ENCODE assay signal across 6 cellular contexts in the genomic region with DNA sequence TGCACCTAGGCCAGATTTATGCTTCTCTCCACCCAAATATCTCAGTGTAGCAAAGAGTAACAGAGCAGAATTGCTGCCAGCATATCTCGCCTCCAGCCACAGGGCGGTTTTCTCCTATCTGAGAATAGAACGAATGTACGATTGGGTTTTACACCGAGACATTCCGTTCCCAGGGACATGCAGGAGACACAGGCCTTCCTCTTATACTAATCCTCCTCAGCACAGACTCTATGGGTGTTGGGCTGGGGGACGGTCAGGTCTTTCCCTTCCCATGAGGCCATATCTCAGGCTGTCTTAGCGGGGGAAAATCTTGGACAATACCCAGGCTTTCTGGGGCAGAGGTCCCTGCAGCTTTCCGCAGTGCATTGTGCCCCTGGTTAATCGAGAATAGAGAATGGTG. TPM values are rescaled to one million over a fixed set of nuclear protein-coding genes. Genes with fewer than 3 reads are reported as not detected.
"Had no signal": no experiment of that assay in that cellular context is flagged by ENCODE, and none has a peak within 500 bp of the region (broad histone marks: within the 10 kb centered on the region; RNA-seq: fewer than 3 reads in every experiment).

No MANE protein-coding gene starts in this region.

RNA-seq across cellular contexts. Expression of a gene that starts 14.9 kb away (rescaled TPM):
- total RNA-seq: activated CD4-positive, alpha-beta memory T cell treated with anti-CD3 and anti-CD28 coated beads, Interleukin-2, amount 10 ng/mL, durations not matched to agents 7 days and 5 days; activated CD8-positive, alpha-beta memory T cell treated with anti-CD3 and anti-CD28 coated beads for 36 hours; activated naive CD8-positive, alpha-beta T cell treated with anti-CD3 and anti-CD28 coated beads, Interleukin-2, amount 10 ng/mL, durations not matched to agents 7 days and 5 days; activated T-helper 2 cell treated with anti-CD3 and anti-CD28 coated beads, Interferon-gamma antibody, Interleukin-2, Interleukin-4, amounts not matched to agents 10 μg/mL and 5 μg/mL and 100 μg/mL, durations not matched to agents 14 hours and 24 hours and 36 hours; ascending aorta had no signal
- polyA plus RNA-seq: adipose tissue had no signal

RNA-seq across cellular contexts. Expression of a gene that starts 34.0 kb away (rescaled TPM):
- total RNA-seq: ascending aorta had no signal
